In genomic region chr3:125140817-125141595, GRCh38 we compare ENCODE assay signal across 8 cellular contexts.
DNase-seq lines count a peak whose midpoint lies in the region; ATAC-seq, FAIRE-seq and TF ChIP-seq lines count a peak whose summit lies in the region.

No MANE protein-coding gene starts in this region.

- peak overlapping the region; percentile 14 to 90 for H3K27ac Mint-ChIP-seq in activated naive CD4-positive, alpha-beta T cell treated with anti-CD3 and anti-CD28 coated beads, Interleukin-2, amount 50 U/mL, for 72 hours
- H3K27ac Mint-ChIP-seq in naive thymus-derived CD8-positive, alpha-beta T cell = peak overlapping the region; percentile 36 to 92 (median 76)

- peaks cover 0 to 16% of the 10 kb centered on the region in 2 donors for H3K36me3 Mint-ChIP-seq in activated naive CD4-positive, alpha-beta T cell treated with anti-CD3 and anti-CD28 coated beads, Interleukin-2, amount 50 U/mL, for 72 hours
- no peaks in the 10 kb centered on the region for H3K36me3 Mint-ChIP-seq in naive thymus-derived CD8-positive, alpha-beta T cell

- DNase-seq in GM12892 (ENCODE audit: insufficient read length) (no peak), DMS153 (lab: John Stamatoyannopoulos, UW) (no peak), superior temporal gyrus (ENCODE audit: extremely low spot score) (no peak), COR-L47 (lab: John Stamatoyannopoulos, UW) (no peak), iPS-NIHi7 (ENCODE audit: extremely low spot score) (no peak)
- no peak for DNase-seq in activated naive CD4-positive, alpha-beta T cell treated with anti-CD3 and anti-CD28 coated beads, Interleukin-2, amount 50 U/mL, for 72 hours (ENCODE audit: low spot score in 2 of 2)
- no peak for DNase-seq in naive thymus-derived CD8-positive, alpha-beta T cell

- peaks cover 0 to 4% of the 10 kb centered on the region in 2 donors for H3K9me3 Mint-ChIP-seq in activated naive CD4-positive, alpha-beta T cell treated with anti-CD3 and anti-CD28 coated beads, Interleukin-2, amount 50 U/mL, for 72 hours
- no peaks in the 10 kb centered on the region for H3K9me3 Mint-ChIP-seq in naive thymus-derived CD8-positive, alpha-beta T cell

- ATAC-seq in HG02610 (IDR thresholded peaks at IDR 0.05; ENCODE audit: unreplicated experiment) = peak; percentile 24
- ATAC-seq in activated naive CD4-positive, alpha-beta T cell treated with anti-CD3 and anti-CD28 coated beads, Interleukin-2, amount 50 U/mL, for 72 hours = peak in 1 of 2 donors; percentile 4
- ATAC-seq in naive thymus-derived CD8-positive, alpha-beta T cell = peak in 1 of 2 donors; percentile 17

- no peaks in the 10 kb centered on the region for H3K27me3 Mint-ChIP-seq in naive thymus-derived CD8-positive, alpha-beta T cell

- H3K4me1 Mint-ChIP-seq in naive thymus-derived CD8-positive, alpha-beta T cell = peaks cover 7 to 53% (median 50%) of the 10 kb centered on the region in 4 donors

- POLR2A ChIA-PET in naive thymus-derived CD8-positive, alpha-beta T cell (lab: Charles Lee) = interaction anchor here (0.6 to 1.4 kb wide), 4 partner anchors 9 to 235 kb away, joined by 3 to 5 read pairs (median 3); partner anchors contain the start of gene ZNF148

- no peak for TF ChIP-seq POLR2A in GM12892 (IDR thresholded peaks at IDR 0.05; ENCODE audit: low read depth, low read length)

- H3K4me3 Mint-ChIP-seq in naive thymus-derived CD8-positive, alpha-beta T cell = peak overlapping the region; percentile 64 to 88 (median 82)

- peak; percentile 85 for FAIRE-seq in GM12892 (lab: Jason Lieb, UNC)
